In the genomic region with DNA sequence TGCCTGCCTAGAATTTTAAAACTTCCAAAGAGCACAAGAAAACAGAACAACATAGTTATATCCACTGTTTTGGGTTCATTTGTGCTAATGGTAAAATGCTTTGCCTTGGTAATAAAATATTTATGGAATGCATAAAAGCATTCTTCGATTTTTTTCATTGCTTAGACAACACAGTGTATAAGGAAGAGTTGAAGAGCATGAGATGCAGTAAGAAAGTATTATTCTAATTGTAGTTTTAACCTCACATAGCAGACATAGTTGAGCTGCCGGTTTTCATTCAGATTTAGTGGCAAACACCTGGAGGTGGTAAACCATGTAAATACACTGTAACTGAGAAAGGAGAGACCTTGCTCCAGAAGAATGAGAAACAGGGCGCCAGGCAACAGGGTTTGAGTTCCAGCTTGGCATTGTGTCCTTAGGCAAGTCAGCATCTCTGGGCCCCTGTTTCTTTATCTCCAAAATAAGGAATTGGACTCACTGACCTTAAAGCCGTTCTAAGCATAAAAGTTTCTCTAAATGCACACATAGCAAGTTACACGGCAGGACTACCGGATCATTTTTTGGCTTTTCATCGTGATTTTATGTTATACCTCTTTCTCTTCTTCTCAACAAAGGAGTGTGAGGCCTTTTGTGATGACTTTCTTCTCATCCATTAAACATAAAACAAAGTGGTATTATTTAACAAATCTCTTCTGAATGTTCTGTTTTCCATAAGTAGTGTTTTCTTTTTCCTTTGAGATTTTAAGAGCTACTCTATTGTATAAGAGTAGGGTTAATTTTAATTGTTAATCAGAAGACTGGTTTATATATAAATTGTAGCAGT, we compare ENCODE assay signal across 10 cellular contexts. TPM values are rescaled to one million over a fixed set of nuclear protein-coding genes. Genes with fewer than 3 reads are reported as not detected.
DNase-seq lines count a peak whose midpoint lies in the region; ATAC-seq and TF ChIP-seq lines count a peak whose summit lies in the region.
"Had no signal": no experiment of that assay in that cellular context is flagged by ENCODE, and none has a peak within 500 bp of the region (broad histone marks: within the 10 kb centered on the region; RNA-seq: fewer than 3 reads in every experiment).

No MANE protein-coding gene starts in this region.

- DNase-seq in AG08396 (ENCODE audit: low spot score): peak; percentile 8
- peak; percentile 74 for DNase-seq in choroid plexus epithelial cell (ENCODE audit: low read depth)
- DNase-seq in NCI-H1436 treated with DMSO at 0.1 percent for 48 hours (lab: John Stamatoyannopoulos, UW): no peak
- no peak for DNase-seq in prostate gland (ENCODE audit: low spot score)
- DNase-seq: NCI-H2081, uterus had no signal

- no peaks in the 10 kb centered on the region for H3K36me3 ChIP-seq in HEK293 (ENCODE audit: control insufficient read depth in 2 of 2, insufficient read depth in 1 of 2, low read length in 2 of 2)
- H3K36me3 ChIP-seq in mesodermal cell (ENCODE audit: control insufficient read depth, insufficient read depth, low read length): no peaks in the 10 kb centered on the region
- no peaks in the 10 kb centered on the region for H3K36me3 ChIP-seq in prostate gland
- H3K36me3 ChIP-seq: uterus had no signal

- 20 to 25% methylated on average over 2 to 5 of the region's 7 CpGs for WGBS in mesodermal cell (ENCODE audit: insufficient coverage in 2 of 2), 2 experiments
- 49% methylated on average over 7 of the region's 7 CpGs for WGBS in prostate gland

- POLR2A ChIA-PET in HEK293 (lab: Yijun Ruan, JAX): no interaction called here

- TF ChIP-seq CTCF in HEK293 (tag by site-specific recombination; IDR thresholded peaks at IDR 0.05): no peak
- no peak for TF ChIP-seq CTCF in choroid plexus epithelial cell (conservative IDR thresholded peaks at IDR 0.05; ENCODE audit: low read depth, low read length)
- no peak for TF ChIP-seq CTCF in prostate gland (IDR thresholded peaks at IDR 0.05)

- H3K27ac ChIP-seq in HEK293 (ENCODE audit: extremely low read depth, low read depth, low read length) (no peak overlapping the region), mesodermal cell (ENCODE audit: low read depth, low read length, severe bottlenecking) (peak overlapping the region; percentile 38), prostate gland (no peak overlapping the region)

- H3K4me1 ChIP-seq in HEK293 (ENCODE audit: control insufficient read depth, insufficient read depth, low read length) (peaks cover 14% of the 10 kb centered on the region), mesodermal cell (ENCODE audit: control insufficient read depth, insufficient read depth, low read length, poor library complexity, severe bottlenecking) (peaks cover 36% of the 10 kb centered on the region), prostate gland (replicated peaks) (no peaks in the 10 kb centered on the region)

- ATAC-seq in GM21367 (IDR thresholded peaks at IDR 0.05; ENCODE audit: unreplicated experiment) (no peak), GM21529 (IDR thresholded peaks at IDR 0.05; ENCODE audit: unreplicated experiment) (no peak)

- TF ChIP-seq POLR2A in prostate gland (IDR thresholded peaks at IDR 0.05): no peak

- no peaks in the 10 kb centered on the region for H3K27me3 ChIP-seq in prostate gland (replicated peaks; ENCODE audit: insufficient read depth)
- H3K27me3 ChIP-seq: uterus had no signal

- intact Hi-C loops in prostate gland (cut with DNase I): no loop called here

- H3K9me3 ChIP-seq in HEK293 (ENCODE audit: control insufficient read depth, insufficient read depth, low read depth, low read length) (no peaks in the 10 kb centered on the region), mesodermal cell (ENCODE audit: control insufficient read depth, low read length) (peaks cover 3% of the 10 kb centered on the region), prostate gland (no peaks in the 10 kb centered on the region)
- H3K9me3 ChIP-seq: uterus had no signal

- H3K4me3 ChIP-seq in HEK293 (ENCODE audit: low read depth, low read length) (no peak overlapping the region), choroid plexus epithelial cell (ENCODE audit: low read depth, low read length) (no peak overlapping the region), mesodermal cell (ENCODE audit: extremely low read depth, insufficient read depth, low read length, poor library complexity, severe bottlenecking) (no peak overlapping the region), prostate gland (no peak overlapping the region)
- H3K4me3 ChIP-seq: uterus had no signal

- CTCF ChIA-PET in HEK293 (lab: Yijun Ruan, JAX): interaction anchor here (1.0 to 1.9 kb wide), 4 partner anchors 9 to 158 kb away, joined by 3 to 13 read pairs (median 4); no protein-coding TSS in a partner anchor

TF ChIP-seq in HEK293, 187 proteins besides CTCF, POLR2A, EP300 and RAD21:
- no peak for TF ChIP-seq ZFHX2 (tag by site-specific recombination; conservative IDR thresholded peaks at IDR 0.05)
- no peak for TF ChIP-seq ZBTB44 (tag by site-specific recombination; IDR thresholded peaks at IDR 0.05)
- TF ChIP-seq, protein P1, sequence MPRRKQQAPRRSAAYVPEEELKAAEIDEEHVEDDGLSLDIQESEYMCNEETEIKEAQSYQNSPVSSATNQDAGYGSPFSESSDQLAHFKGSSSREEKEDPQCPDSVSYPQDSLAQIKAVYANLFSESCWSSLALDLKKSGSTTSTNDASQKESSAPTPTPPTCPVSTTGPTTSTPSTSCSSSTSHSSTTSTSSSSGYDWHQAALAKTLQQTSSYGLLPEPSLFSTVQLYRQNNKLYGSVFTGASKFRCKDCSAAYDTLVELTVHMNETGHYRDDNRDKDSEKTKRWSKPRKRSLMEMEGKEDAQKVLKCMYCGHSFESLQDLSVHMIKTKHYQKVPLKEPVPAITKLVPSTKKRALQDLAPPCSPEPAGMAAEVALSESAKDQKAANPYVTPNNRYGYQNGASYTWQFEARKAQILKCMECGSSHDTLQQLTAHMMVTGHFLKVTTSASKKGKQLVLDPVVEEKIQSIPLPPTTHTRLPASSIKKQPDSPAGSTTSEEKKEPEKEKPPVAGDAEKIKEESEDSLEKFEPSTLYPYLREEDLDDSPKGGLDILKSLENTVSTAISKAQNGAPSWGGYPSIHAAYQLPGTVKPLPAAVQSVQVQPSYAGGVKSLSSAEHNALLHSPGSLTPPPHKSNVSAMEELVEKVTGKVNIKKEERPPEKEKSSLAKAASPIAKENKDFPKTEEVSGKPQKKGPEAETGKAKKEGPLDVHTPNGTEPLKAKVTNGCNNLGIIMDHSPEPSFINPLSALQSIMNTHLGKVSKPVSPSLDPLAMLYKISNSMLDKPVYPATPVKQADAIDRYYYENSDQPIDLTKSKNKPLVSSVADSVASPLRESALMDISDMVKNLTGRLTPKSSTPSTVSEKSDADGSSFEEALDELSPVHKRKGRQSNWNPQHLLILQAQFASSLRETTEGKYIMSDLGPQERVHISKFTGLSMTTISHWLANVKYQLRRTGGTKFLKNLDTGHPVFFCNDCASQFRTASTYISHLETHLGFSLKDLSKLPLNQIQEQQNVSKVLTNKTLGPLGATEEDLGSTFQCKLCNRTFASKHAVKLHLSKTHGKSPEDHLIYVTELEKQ (tag by site-specific recombination; IDR thresholded peaks at IDR 0.05; ENCODE audit: borderline replicate concordance): no peak
- TF ChIP-seq ZBTB20 (tag by site-specific recombination; IDR thresholded peaks at IDR 0.05): peak; percentile 65; the same call in 1 of the 2 replicates
- peak; percentile 52 for TF ChIP-seq ZNF335 (tag by site-specific recombination; conservative IDR thresholded peaks at IDR 0.05)
- no peak for TF ChIP-seq SP2 (tag by site-specific recombination; IDR thresholded peaks at IDR 0.05)

RNA-seq across cellular contexts. Expression of gene UGP2, which starts 7.9 kb away (rescaled TPM):
- polyA plus RNA-seq in mesodermal cell (2013, experiment 1 of 2): 122 TPM
- 143 TPM for polyA plus RNA-seq in mesodermal cell (2013, experiment 2 of 2)
- total RNA-seq in prostate gland: 10 to 100 TPM; 57.3 to 68.6 TPM

Comparison
In these comparisons a context has a peak if more than half of its experiments do, and no peak if none do; other contexts are left out.
1. DNase-seq: peak in AG08396 (single experiment) and choroid plexus epithelial cell (single experiment); none in NCI-H1436 treated with DMSO at 0.1 percent for 48 hours (single experiment) and prostate gland (single experiment).